Comparison of ENCODE assay signal across 9 cellular contexts in the genomic region with DNA sequence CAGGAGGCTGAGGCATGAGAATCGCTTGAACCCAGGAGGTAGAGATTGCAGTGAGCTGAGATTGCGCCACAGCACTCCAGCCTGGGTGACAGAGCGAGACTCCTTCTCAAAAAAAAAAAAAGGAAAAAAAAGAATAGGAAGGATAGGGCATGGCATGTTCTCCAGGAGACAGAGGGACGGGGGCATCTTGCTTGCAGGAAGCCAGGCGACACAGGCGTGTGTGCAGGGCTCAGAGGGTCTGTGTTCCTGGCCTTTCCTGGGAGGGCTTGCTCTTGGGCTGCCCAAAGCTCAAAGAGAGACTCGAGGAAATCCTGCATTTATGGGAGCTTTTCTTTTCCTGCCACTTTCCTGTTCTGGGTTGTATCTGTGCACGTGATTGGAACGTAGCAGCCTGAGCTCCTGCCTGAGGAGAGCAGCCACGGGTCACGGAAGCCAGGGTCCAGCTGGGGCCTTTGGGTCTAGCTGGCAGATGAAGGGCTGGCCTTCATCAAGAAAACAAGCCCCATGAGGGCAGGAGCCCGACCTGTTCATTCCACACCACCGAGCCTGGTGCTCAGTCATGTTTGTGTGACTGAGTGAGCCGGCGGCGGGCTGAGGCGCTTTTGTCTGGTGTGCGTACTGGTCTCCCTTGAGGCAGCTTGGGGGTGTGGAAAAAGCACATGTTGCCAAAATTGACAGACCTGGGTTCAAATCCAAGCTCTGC. TPM values are rescaled to one million over a fixed set of nuclear protein-coding genes. Genes with fewer than 3 reads are reported as not detected.
DNase-seq lines count a peak whose midpoint lies in the region; ATAC-seq and TF ChIP-seq lines count a peak whose summit lies in the region.
"Had no signal": no experiment of that assay in that cellular context is flagged by ENCODE, and none has a peak within 500 bp of the region (broad histone marks: within the 10 kb centered on the region; RNA-seq: fewer than 3 reads in every experiment).

No MANE protein-coding gene starts in this region.

- ATAC-seq in Right ventricle myocardium superior (ENCODE audit: poor library complexity) (peak; percentile 3), HG02970 (IDR thresholded peaks at IDR 0.05; ENCODE audit: low FRiP score, unreplicated experiment) (no peak), HG02938 (IDR thresholded peaks at IDR 0.05; ENCODE audit: unreplicated experiment) (no peak)
- ATAC-seq: naive thymus-derived CD8-positive, alpha-beta T cell had no signal

- H3K9me3 ChIP-seq in left ventricle myocardium inferior (replicated peaks) (no peaks in the 10 kb centered on the region), trophoblast cell (ENCODE audit: insufficient read depth, low read depth, low read length) (peaks cover 3% of the 10 kb centered on the region)

- no peak overlapping the region for H3K18ac ChIP-seq in trophoblast cell (ENCODE audit: low read length)

- no peak overlapping the region for H2BK12ac ChIP-seq in trophoblast cell (ENCODE audit: low read length)

- no peak overlapping the region for H2AK5ac ChIP-seq in trophoblast cell (ENCODE audit: low read length)

- intact Hi-C loops in Right ventricle myocardium superior (cut with DNase I), result no loop called here
- intact Hi-C loops in cardiac septum (cut with DNase I), result no loop called here
- intact Hi-C loops in left ventricle myocardium inferior (cut with micrococcal nuclease), result loop anchor here (10.0 kb wide), 1 partner anchor 45 kb away; no protein-coding TSS in a partner anchor

- no peak overlapping the region for H3K23ac ChIP-seq in trophoblast cell (ENCODE audit: low read length)

- no peak for TF ChIP-seq CTCF in left ventricle myocardium inferior (IDR thresholded peaks at IDR 0.05; ENCODE audit: borderline replicate concordance)

- H3K27me3 ChIP-seq in left ventricle myocardium inferior (ENCODE audit: low read depth) (no peaks in the 10 kb centered on the region), trophoblast cell (ENCODE audit: insufficient read depth, low read length) (no peaks in the 10 kb centered on the region)

- peak overlapping the region; percentile 31 for H3K4ac ChIP-seq in trophoblast cell (ENCODE audit: low read depth, low read length)

- no peak overlapping the region for H4K8ac ChIP-seq in trophoblast cell (ENCODE audit: low read depth, low read length)

- DNase-seq in Right ventricle myocardium superior, result no peak
- DNase-seq in cardiac septum (ENCODE audit: low spot score), result no peak
- no peak for DNase-seq in left ventricle myocardium inferior
- DNase-seq in trophoblast cell, result no peak
- no peak for DNase-seq in ecto neural progenitor cell (ENCODE audit: low spot score)
- DNase-seq in NK-92 treated with Interleukin-12 subunit alpha and Interleukin-12 subunit beta, amount 100 ng/mL, for 24 hours (lab: John Stamatoyannopoulos, UW), result no peak
- DNase-seq: naive thymus-derived CD8-positive, alpha-beta T cell had no signal

- no peaks in the 10 kb centered on the region for H3K79me1 ChIP-seq in trophoblast cell (ENCODE audit: low read length)

- H3K9ac ChIP-seq in trophoblast cell (ENCODE audit: low read length), result no peak overlapping the region

- no peak overlapping the region for H4K12ac ChIP-seq in trophoblast cell (ENCODE audit: low read depth, low read length)

- H4K91ac ChIP-seq in trophoblast cell (ENCODE audit: low read depth, low read length), result no peak overlapping the region

- H3K27ac ChIP-seq in left ventricle myocardium inferior (replicated peaks), result peak overlapping the region; percentile 91
- no peak overlapping the region for H3K27ac ChIP-seq in trophoblast cell (ENCODE audit: low read depth, low read length)

- no peak overlapping the region for H2AFZ ChIP-seq in trophoblast cell (ENCODE audit: insufficient read depth, low read length, poor library complexity)

- WGBS in trophoblast cell (ENCODE audit: extremely low coverage, insufficient coverage, insufficient read length), result no CpG with 5 or more reads among the region's 18 CpGs

- peaks cover 97% of the 10 kb centered on the region for H3K4me1 ChIP-seq in left ventricle myocardium inferior
- H3K4me1 ChIP-seq in trophoblast cell (ENCODE audit: control insufficient read depth in 1 of 2, insufficient read depth in 2 of 2, low read length in 2 of 2), result peaks cover 6 to 25% of the 10 kb centered on the region in 2 experiments

- no peak overlapping the region for H3K4me3 ChIP-seq in left ventricle myocardium inferior
- H3K4me3 ChIP-seq in trophoblast cell (ENCODE audit: low read depth, low read length), result no peak overlapping the region

- no peak overlapping the region for H3K4me2 ChIP-seq in trophoblast cell (ENCODE audit: low read length)

- H2BK5ac ChIP-seq in trophoblast cell (ENCODE audit: low read depth, low read length, poor library complexity), result no peak overlapping the region

- peaks cover 20% of the 10 kb centered on the region for H3K79me2 ChIP-seq in trophoblast cell (ENCODE audit: control insufficient read depth, insufficient read depth, low read length, poor library complexity)

- no peak overlapping the region for H3K14ac ChIP-seq in trophoblast cell (ENCODE audit: low read length)

- H3K36me3 ChIP-seq in left ventricle myocardium inferior (peaks cover 53% of the 10 kb centered on the region), trophoblast cell (ENCODE audit: control insufficient read depth in 1 of 2, insufficient read depth in 2 of 2, low read length in 2 of 2) (peaks cover 86 to 90% of the 10 kb centered on the region in 2 experiments)

- no peak overlapping the region for H2BK120ac ChIP-seq in trophoblast cell (ENCODE audit: insufficient read depth, low read length, poor library complexity)

RNA-seq across cellular contexts. Expression of a gene that starts 44.5 kb away (rescaled TPM):
- total RNA-seq in Right ventricle myocardium superior, result not detected
- total RNA-seq in cardiac septum, result 1.7 TPM
- total RNA-seq in left ventricle myocardium inferior, result 0.22 TPM
- 11.0 and 11.5 TPM in 2 replicates for polyA plus RNA-seq in trophoblast cell (2013)

RNA-seq across cellular contexts. Expression of a gene that starts 52.3 kb away (rescaled TPM):
- 125 TPM for total RNA-seq in Right ventricle myocardium superior
- 190 TPM for total RNA-seq in cardiac septum
- total RNA-seq in left ventricle myocardium inferior, result 111 TPM
- 442 and 468 TPM in 2 replicates for polyA plus RNA-seq in trophoblast cell (2013)
